40 cellular contexts compared by ENCODE assay signal in the genomic region with DNA sequence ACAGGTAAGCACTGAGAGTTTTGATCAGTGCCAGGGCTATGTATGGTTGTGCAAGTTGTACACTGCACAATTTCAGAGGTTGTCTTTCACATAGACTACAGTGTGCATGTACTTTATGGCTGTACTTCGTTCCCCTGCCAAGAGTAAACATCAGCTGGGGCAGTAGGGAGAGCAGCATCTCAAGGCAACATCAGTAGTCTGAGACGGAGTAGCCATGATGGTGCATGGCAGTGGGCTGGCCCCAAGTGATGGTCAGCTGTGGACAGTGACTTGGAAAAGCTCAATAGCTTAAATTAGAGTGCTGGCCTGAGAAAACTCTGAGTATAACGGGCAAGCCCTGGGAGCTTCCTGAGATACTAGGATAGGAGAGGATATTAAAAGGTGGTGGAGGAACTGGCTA.
"Had no signal": no experiment of that assay in that cellular context is flagged by ENCODE, and none has a peak within 500 bp of the region (broad histone marks: within the 10 kb centered on the region; RNA-seq: fewer than 3 reads in every experiment).

No MANE protein-coding gene starts in this region.

- H3K4me3 Mint-ChIP-seq: activated naive CD4-positive, alpha-beta T cell treated with anti-CD3 and anti-CD28 coated beads for 36 hours; activated naive CD4-positive, alpha-beta T cell treated with anti-CD3 and anti-CD28 coated beads, Interleukin-2, amount 10 ng/mL, durations not matched to agents 7 days and 5 days; activated naive CD4-positive, alpha-beta T cell treated with anti-CD3 and anti-CD28 coated beads, Interleukin-2, amount 50 U/mL, for 24 hours; activated naive CD8-positive, alpha-beta T cell; activated naive CD8-positive, alpha-beta T cell treated with anti-CD3 and anti-CD28 coated beads for 36 hours; activated naive CD8-positive, alpha-beta T cell treated with anti-CD3 and anti-CD28 coated beads, Interleukin-2, amount 10 ng/mL, durations not matched to agents 7 days and 5 days; activated naive CD8-positive, alpha-beta T cell treated with anti-CD3 and anti-CD28 coated beads, Interleukin-2, amount 50 U/mL, for 24 hours; activated T-cell treated with anti-CD3 and anti-CD28 coated beads, Interleukin-2, amount 50 U/mL, for 24 hours; activated T-cell treated with anti-CD3 and anti-CD28 coated beads, Interleukin-2, amount 50 U/mL, for 4 hours; activated T-cell treated with anti-CD3 and anti-CD28 coated beads, Interleukin-2, amount 50 U/mL, for 72 hours; activated T-helper 1 cell treated with anti-CD3 and anti-CD28 coated beads, Interleukin-12 subunit alpha, Interleukin-12 subunit beta, Interleukin-2, Interleukin-4 antibody, amounts not matched to agents 30 ng/mL and 10 ng/mL and 1 ng/mL, durations not matched to agents 14 hours and 24 hours and 36 hours; activated T-helper 17 cell treated with anti-CD3 and anti-CD28 coated beads, Interleukin-2, amount 50 U/mL, for 72 hours; brain; central memory CD8-positive, alpha-beta T cell had no signal

- H3K27me3 ChIP-seq: adrenal gland, ascending aorta, body of pancreas, brain microvascular endothelial cell, breast epithelium had no signal

- H3K27me3 Mint-ChIP-seq: activated naive CD4-positive, alpha-beta T cell treated with anti-CD3 and anti-CD28 coated beads, Interleukin-2, amount 10 ng/mL, durations not matched to agents 7 days and 5 days; activated naive CD4-positive, alpha-beta T cell treated with anti-CD3 and anti-CD28 coated beads, Interleukin-2, amount 50 U/mL, for 24 hours; activated naive CD8-positive, alpha-beta T cell; activated naive CD8-positive, alpha-beta T cell treated with anti-CD3 and anti-CD28 coated beads for 36 hours; activated naive CD8-positive, alpha-beta T cell treated with anti-CD3 and anti-CD28 coated beads, Interleukin-2, amount 10 ng/mL, durations not matched to agents 7 days and 5 days; activated naive CD8-positive, alpha-beta T cell treated with anti-CD3 and anti-CD28 coated beads, Interleukin-2, amount 50 U/mL, for 24 hours; activated T-cell treated with anti-CD3 and anti-CD28 coated beads, Interleukin-2, amount 50 U/mL, for 24 hours; activated T-helper 17 cell treated with anti-CD3 and anti-CD28 coated beads, Interleukin-2, amount 50 U/mL, for 72 hours; central memory CD8-positive, alpha-beta T cell had no signal

- H3K27ac Mint-ChIP-seq: activated naive CD4-positive, alpha-beta T cell treated with anti-CD3 and anti-CD28 coated beads for 36 hours; activated naive CD4-positive, alpha-beta T cell treated with anti-CD3 and anti-CD28 coated beads, Interleukin-2, amount 10 ng/mL, durations not matched to agents 7 days and 5 days; activated naive CD4-positive, alpha-beta T cell treated with anti-CD3 and anti-CD28 coated beads, Interleukin-2, amount 50 U/mL, for 24 hours; activated naive CD4-positive, alpha-beta T cell treated with anti-CD3 and anti-CD28 coated beads, Interleukin-2, amount 50 U/mL, for 72 hours; activated naive CD8-positive, alpha-beta T cell; activated naive CD8-positive, alpha-beta T cell treated with anti-CD3 and anti-CD28 coated beads for 36 hours; activated naive CD8-positive, alpha-beta T cell treated with anti-CD3 and anti-CD28 coated beads, Interleukin-2, amount 10 ng/mL, durations not matched to agents 7 days and 5 days; activated naive CD8-positive, alpha-beta T cell treated with anti-CD3 and anti-CD28 coated beads, Interleukin-2, amount 50 U/mL, for 24 hours; activated T-cell treated with anti-CD3 and anti-CD28 coated beads, Interleukin-2, amount 50 U/mL, for 24 hours; activated T-cell treated with anti-CD3 and anti-CD28 coated beads, Interleukin-2, amount 50 U/mL, for 72 hours; activated T-helper 1 cell treated with anti-CD3 and anti-CD28 coated beads, Interleukin-12 subunit alpha, Interleukin-12 subunit beta, Interleukin-2, Interleukin-4 antibody, amounts not matched to agents 30 ng/mL and 10 ng/mL and 1 ng/mL, durations not matched to agents 14 hours and 24 hours and 36 hours; activated T-helper 17 cell treated with anti-CD3 and anti-CD28 coated beads, Interleukin-2, amount 50 U/mL, for 72 hours; activated T-helper 2 cell treated with anti-CD3 and anti-CD28 coated beads, Interferon-gamma antibody, Interleukin-2, Interleukin-4, amounts not matched to agents 10 μg/mL and 5 μg/mL and 100 μg/mL, durations not matched to agents 14 hours and 24 hours and 36 hours; brain had no signal

- H3K4me1 Mint-ChIP-seq: activated naive CD4-positive, alpha-beta T cell treated with anti-CD3 and anti-CD28 coated beads, Interleukin-2, amount 10 ng/mL, durations not matched to agents 7 days and 5 days; activated naive CD4-positive, alpha-beta T cell treated with anti-CD3 and anti-CD28 coated beads, Interleukin-2, amount 50 U/mL, for 24 hours; activated naive CD8-positive, alpha-beta T cell treated with anti-CD3 and anti-CD28 coated beads for 36 hours; activated naive CD8-positive, alpha-beta T cell treated with anti-CD3 and anti-CD28 coated beads, Interleukin-2, amount 10 ng/mL, durations not matched to agents 7 days and 5 days; activated naive CD8-positive, alpha-beta T cell treated with anti-CD3 and anti-CD28 coated beads, Interleukin-2, amount 50 U/mL, for 24 hours; activated T-helper 17 cell treated with anti-CD3 and anti-CD28 coated beads, Interleukin-2, amount 50 U/mL, for 72 hours; brain; central memory CD8-positive, alpha-beta T cell had no signal

- ATAC-seq: activated naive CD4-positive, alpha-beta T cell treated with anti-CD3 and anti-CD28 coated beads, Interleukin-2, amount 50 U/mL, for 72 hours; activated naive CD8-positive, alpha-beta T cell treated with anti-CD3 and anti-CD28 coated beads, Interleukin-2, amount 50 U/mL, for 24 hours; activated T-cell treated with anti-CD3 and anti-CD28 coated beads, Interleukin-2, amount 50 U/mL, for 4 hours; activated T-cell treated with anti-CD3 and anti-CD28 coated beads, Interleukin-2, amount 50 U/mL, for 72 hours; activated T-helper 17 cell treated with anti-CD3 and anti-CD28 coated beads, Interleukin-2, amount 50 U/mL, for 72 hours; body of pancreas had no signal

- H3K4me3 ChIP-seq: adrenal gland, ascending aorta, body of pancreas, breast epithelium, cardiac muscle cell had no signal

- H3K36me3 Mint-ChIP-seq: activated naive CD4-positive, alpha-beta T cell treated with anti-CD3 and anti-CD28 coated beads, Interleukin-2, amount 10 ng/mL, durations not matched to agents 7 days and 5 days; activated naive CD4-positive, alpha-beta T cell treated with anti-CD3 and anti-CD28 coated beads, Interleukin-2, amount 50 U/mL, for 24 hours; activated naive CD4-positive, alpha-beta T cell treated with anti-CD3 and anti-CD28 coated beads, Interleukin-2, amount 50 U/mL, for 72 hours; activated naive CD8-positive, alpha-beta T cell; activated naive CD8-positive, alpha-beta T cell treated with anti-CD3 and anti-CD28 coated beads for 36 hours; activated naive CD8-positive, alpha-beta T cell treated with anti-CD3 and anti-CD28 coated beads, Interleukin-2, amount 10 ng/mL, durations not matched to agents 7 days and 5 days; brain had no signal

- H3K27ac ChIP-seq: adrenal gland, ascending aorta, body of pancreas, brain microvascular endothelial cell, breast epithelium, cardiac muscle cell had no signal

- H3K9me3 ChIP-seq: adrenal gland, ascending aorta, body of pancreas, breast epithelium had no signal

- H3K4me1 ChIP-seq: adrenal gland, ascending aorta, body of pancreas, breast epithelium had no signal

- H3K9me3 Mint-ChIP-seq: activated naive CD4-positive, alpha-beta T cell treated with anti-CD3 and anti-CD28 coated beads, Interleukin-2, amount 10 ng/mL, durations not matched to agents 7 days and 5 days; activated naive CD8-positive, alpha-beta T cell treated with anti-CD3 and anti-CD28 coated beads, Interleukin-2, amount 10 ng/mL, durations not matched to agents 7 days and 5 days; activated naive CD8-positive, alpha-beta T cell treated with anti-CD3 and anti-CD28 coated beads, Interleukin-2, amount 50 U/mL, for 24 hours; activated T-helper 1 cell treated with anti-CD3 and anti-CD28 coated beads, Interleukin-12 subunit alpha, Interleukin-12 subunit beta, Interleukin-2, Interleukin-4 antibody, amounts not matched to agents 30 ng/mL and 10 ng/mL and 1 ng/mL, durations not matched to agents 14 hours and 24 hours and 36 hours; activated T-helper 2 cell treated with anti-CD3 and anti-CD28 coated beads, Interferon-gamma antibody, Interleukin-2, Interleukin-4, amounts not matched to agents 10 μg/mL and 5 μg/mL and 100 μg/mL, durations not matched to agents 14 hours and 24 hours and 36 hours had no signal

- H3K36me3 ChIP-seq: adrenal gland, ascending aorta, brain microvascular endothelial cell, breast epithelium, cardiac muscle cell had no signal

- DNase-seq: activated effector memory CD4-positive, alpha-beta T cell treated with anti-CD3 and anti-CD28 coated beads, Interleukin-2, amount 50 U/mL, for 16 hours; activated effector memory CD4-positive, alpha-beta T cell treated with Interleukin-2 at 50 U/mL for 16 hours; activated gamma-delta T cell; activated gamma-delta T cell treated with Interleukin-2 at 50 U/mL for 16 hours; activated naive CD4-positive, alpha-beta T cell; activated naive CD4-positive, alpha-beta T cell treated with anti-CD3 and anti-CD28 coated beads for 36 hours; activated naive CD4-positive, alpha-beta T cell treated with anti-CD3 and anti-CD28 coated beads, Interleukin-2, amount 10 ng/mL, durations not matched to agents 7 days and 5 days; activated naive CD4-positive, alpha-beta T cell treated with anti-CD3 and anti-CD28 coated beads, Interleukin-2, amount 50 U/mL, for 16 hours; activated naive CD4-positive, alpha-beta T cell treated with Interleukin-2 at 50 U/mL for 16 hours; activated naive CD8-positive, alpha-beta T cell treated with anti-CD3 and anti-CD28 coated beads for 36 hours; activated naive CD8-positive, alpha-beta T cell treated with anti-CD3 and anti-CD28 coated beads, Interleukin-2, amount 10 ng/mL, durations not matched to agents 7 days and 5 days; activated naive CD8-positive, alpha-beta T cell treated with anti-CD3 and anti-CD28 coated beads, Interleukin-2, amount 50 U/mL, for 24 hours; activated T-cell treated with anti-CD3 and anti-CD28 coated beads, Interleukin-2, amount 50 U/mL, for 1 hour; activated T-cell treated with anti-CD3 and anti-CD28 coated beads, Interleukin-2, amount 50 U/mL, for 24 hours; activated T-cell treated with anti-CD3 and anti-CD28 coated beads, Interleukin-2, amount 50 U/mL, for 4 hours; activated T-cell treated with anti-CD3 and anti-CD28 coated beads, Interleukin-2, amount 50 U/mL, for 48 hours; activated T-cell treated with anti-CD3 and anti-CD28 coated beads, Interleukin-2, amount 50 U/mL, for 72 hours; adrenal gland; amniotic stem cell; amygdala; anterior cingulate cortex; aorta; body of pancreas; brain microvascular endothelial cell; caudate nucleus; central memory CD4-positive, alpha-beta T cell; cerebellar nuclear complex had no signal

- FAIRE-seq: astrocyte, bronchial epithelial cell had no signal
